Comparison of ENCODE assay signal across 21 cellular contexts in the genomic region with DNA sequence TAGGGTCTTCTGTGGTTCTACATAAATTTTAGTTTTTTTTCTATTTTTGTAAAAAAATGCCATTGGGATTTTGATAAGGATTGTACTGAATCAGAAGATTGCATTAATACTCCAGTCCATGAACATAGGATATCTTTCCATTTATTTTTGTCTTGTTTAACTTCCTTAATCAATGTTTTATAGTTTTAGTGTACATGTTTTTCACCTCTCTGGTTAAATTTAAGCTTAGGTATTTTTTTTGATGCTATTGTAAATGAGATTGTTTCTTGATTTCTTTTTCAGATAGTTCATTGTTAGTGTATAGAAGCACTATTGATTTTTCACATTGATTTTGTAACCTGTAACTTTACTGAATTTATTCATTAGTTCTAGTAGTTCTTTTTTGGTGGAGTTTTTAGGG. TPM values are rescaled to one million over a fixed set of nuclear protein-coding genes. Genes with fewer than 3 reads are reported as not detected.
A peak's percentile ranks its signal among the peaks of the same experiment; 100 is the strongest.
DNase-seq lines count a peak whose midpoint lies in the region; ATAC-seq, FAIRE-seq and TF ChIP-seq lines count a peak whose summit lies in the region.
"Had no signal": no experiment of that assay in that cellular context is flagged by ENCODE, and none has a peak within 500 bp of the region (broad histone marks: within the 10 kb centered on the region; RNA-seq: fewer than 3 reads in every experiment).

No MANE protein-coding gene starts in this region.

- intact Hi-C loops in pancreas (cut with DNase I), result no loop called here
- intact Hi-C loops in ascending aorta (cut with DNase I), result no loop called here

- H3K9me3 ChIP-seq in pancreas (no peaks in the 10 kb centered on the region), ascending aorta (peaks cover 0 to 17% of the 10 kb centered on the region in 2 donors)
- H3K9me3 ChIP-seq: BLaER1 had no signal

- H3K4me1 ChIP-seq in pancreas (no peaks in the 10 kb centered on the region), ascending aorta (no peaks in the 10 kb centered on the region)
- H3K4me1 ChIP-seq: BLaER1, Caco-2 had no signal

- H3K4me3 ChIP-seq in pancreas (no peak overlapping the region), ascending aorta (no peak overlapping the region)
- H3K4me3 ChIP-seq: BLaER1 had no signal

- no peaks in the 10 kb centered on the region for H3K27me3 ChIP-seq in pancreas
- H3K27me3 ChIP-seq in ascending aorta, result no peaks in the 10 kb centered on the region
- H3K27me3 ChIP-seq: BLaER1 had no signal

- FAIRE-seq in G401.6 (lab: Jason Lieb, UNC), result peak; percentile 61
- peak; percentile 32 for FAIRE-seq in TTC549 (lab: Jason Lieb, UNC)
- peak; percentile 80 for FAIRE-seq in pancreas (lab: Jason Lieb, UNC)
- FAIRE-seq: GM12891, GM18507 had no signal

- H3K36me3 ChIP-seq in pancreas (no peaks in the 10 kb centered on the region), ascending aorta (no peaks in the 10 kb centered on the region)
- H3K36me3 ChIP-seq: BLaER1 had no signal

- ATAC-seq in pancreas, result no peak
- ATAC-seq: CD8-positive, alpha-beta T cell; HCT116 had no signal

- TF ChIP-seq CTCF in pancreas (IDR thresholded peaks at IDR 0.05) (no peak), ascending aorta (IDR thresholded peaks at IDR 0.05) (no peak)

- H3K27ac ChIP-seq in pancreas, result no peak overlapping the region
- no peak overlapping the region for H3K27ac ChIP-seq in ascending aorta
- H3K27ac ChIP-seq: BLaER1, C4-2B had no signal

- no peak for DNase-seq in pancreas
- no peak for DNase-seq in ascending aorta (ENCODE audit: low spot score in 2 of 2)
- no peak for DNase-seq in GM03348 (ENCODE audit: low spot score)
- no peak for DNase-seq in NCI-H1694 (lab: John Stamatoyannopoulos, UW)
- DNase-seq: Caco-2; CD4-positive, CD25-positive, alpha-beta regulatory T cell; CD8-positive, alpha-beta T cell; DMS153; DND-41; GDM1; GOT3; H9; HFFc6 had no signal

RNA-seq across cellular contexts. Expression of gene ITGAM, which starts 35.4 kb away (rescaled TPM):
- total RNA-seq in pancreas (10 to 100 TPM in 1 of 6 donors, 1 to 10 TPM in 3, under 1 TPM in 2; 0.32 to 15.9 (median 2.3) TPM), ascending aorta (19.1 TPM)
- polyA plus RNA-seq in pancreas, result 1 to 10 TPM; 1.8 to 3.5 TPM
- total RNA-seq: Caco-2, HFFc6 had no signal
- polyA plus RNA-seq: AG04450 had no signal

RNA-seq across cellular contexts. Expression of gene ITGAX, which starts 59.8 kb away (rescaled TPM):
- total RNA-seq in pancreas (10 to 100 TPM in 2 of 6 donors, 1 to 10 TPM in 2, under 1 TPM in 2; 0.56 to 21.5 (median 1.8) TPM), ascending aorta (3.6 TPM)
- 1 to 10 TPM; 1.2 to 3.0 TPM for polyA plus RNA-seq in pancreas
- total RNA-seq: Caco-2, HFFc6 had no signal
